ENCODE assay signal across 2 cellular contexts in genomic region chr16:2753523-2754020, GRCh38.
TF ChIP-seq lines count a peak whose summit lies in the region.

No MANE protein-coding gene starts in this region.

TF ChIP-seq in GM12878, 131 proteins besides CTCF, POLR2A, EP300 and RAD21:
- no peak for TF ChIP-seq KDM1A (IDR thresholded peaks at IDR 0.05; ENCODE audit: borderline replicate concordance)
- no peak for TF ChIP-seq BMI1 (IDR thresholded peaks at IDR 0.05; ENCODE audit: borderline replicate concordance)
- 0 out of 2 replicates have a peak, but pooled peaks have one; percentile 9 for TF ChIP-seq RELB (IDR thresholded peaks at IDR 0.05; ENCODE audit: low read depth)
- TF ChIP-seq HCFC1 (IDR thresholded peaks at IDR 0.05; ENCODE audit: low read length) = no peak
- 0 out of 2 replicates have a peak, but pooled peaks have one; percentile 2 for TF ChIP-seq FOXM1 (IDR thresholded peaks at IDR 0.05; ENCODE audit: low read depth, low read length)
- no peak for TF ChIP-seq RUNX3 (IDR thresholded peaks at IDR 0.05; ENCODE audit: low read length)
- TF ChIP-seq YBX1 (IDR thresholded peaks at IDR 0.05) = no peak
- TF ChIP-seq HDGF (IDR thresholded peaks at IDR 0.05) = no peak
- no peak for TF ChIP-seq ZSCAN29 (IDR thresholded peaks at IDR 0.05)
- no peak for TF ChIP-seq ZNF207 (IDR thresholded peaks at IDR 0.05; ENCODE audit: borderline replicate concordance)
- no peak for TF ChIP-seq NBN (IDR thresholded peaks at IDR 0.05)
- no peak for TF ChIP-seq CEBPB (IDR thresholded peaks at IDR 0.05; ENCODE audit: borderline replicate concordance in 1 of 2, low read depth in 2 of 2, low read length in 2 of 2)
- TF ChIP-seq GABPA (IDR thresholded peaks at IDR 0.05; ENCODE audit: low read depth) = no peak
- TF ChIP-seq ZNF217 (IDR thresholded peaks at IDR 0.05) = no peak
- no peak for TF ChIP-seq CREM (IDR thresholded peaks at IDR 0.05; ENCODE audit: low read depth)
- TF ChIP-seq ZNF274 (IDR thresholded peaks at IDR 0.05; ENCODE audit: insufficient read depth, insufficient read length) = no peak
- peak; percentile 28; the same call in 1 of the 2 replicates for TF ChIP-seq POLR2AphosphoS5 (IDR thresholded peaks at IDR 0.05; ENCODE audit: low read length)
- no peak for TF ChIP-seq NFXL1 (IDR thresholded peaks at IDR 0.05; ENCODE audit: borderline replicate concordance)
- no peak for TF ChIP-seq NR2C2 (IDR thresholded peaks at IDR 0.05; ENCODE audit: borderline replicate concordance, control insufficient read depth, insufficient read length, low read depth)
- TF ChIP-seq RFX5 (IDR thresholded peaks at IDR 0.05; ENCODE audit: low read depth, low read length) = no peak
- TF ChIP-seq CHD1 (IDR thresholded peaks at IDR 0.05; ENCODE audit: low read depth, low read length) = no peak
- TF ChIP-seq RB1 (IDR thresholded peaks at IDR 0.05; ENCODE audit: borderline replicate concordance) = no peak
- TF ChIP-seq ATF3 (IDR thresholded peaks at IDR 0.05; ENCODE audit: borderline replicate concordance, extremely low read depth, low read depth, low read length) = no peak
- TF ChIP-seq BCL3 (IDR thresholded peaks at IDR 0.05; ENCODE audit: borderline replicate concordance, insufficient read depth, low read depth, low read length, poor library complexity, severe bottlenecking) = no peak
TF ChIP-seq in GM12878: peak in this region for 3.

TF ChIP-seq in liver, 16 proteins besides CTCF, POLR2A, EP300 and RAD21:
- no peak for TF ChIP-seq ATF3 (IDR thresholded peaks at IDR 0.05)
- TF ChIP-seq MAX (IDR thresholded peaks at IDR 0.05) = no peak
- TF ChIP-seq HNF4A (conservative IDR thresholded peaks at IDR 0.05) = no peak
- TF ChIP-seq NR2F2 (IDR thresholded peaks at IDR 0.05) = no peak
- TF ChIP-seq EGR1 (IDR thresholded peaks at IDR 0.05; ENCODE audit: low read depth in 2 of 2) = no peak
- TF ChIP-seq YY1 (IDR thresholded peaks at IDR 0.05) = no peak
- no peak for TF ChIP-seq REST (IDR thresholded peaks at IDR 0.05)
- TF ChIP-seq FOXA2 (IDR thresholded peaks at IDR 0.05) = no peak
- no peak for TF ChIP-seq HNF4G (IDR thresholded peaks at IDR 0.05)
- TF ChIP-seq RXRA (IDR thresholded peaks at IDR 0.05) = no peak
- no peak for TF ChIP-seq FOXA1 (IDR thresholded peaks at IDR 0.05)
- TF ChIP-seq ZBTB33 (IDR thresholded peaks at IDR 0.05) = no peak
